9 cellular contexts compared by ENCODE assay signal in genomic region chr22:42282943-42283287, GRCh38. TPM values are rescaled to one million over a fixed set of nuclear protein-coding genes. Genes with fewer than 3 reads are reported as not detected.
DNase-seq lines count a peak whose midpoint lies in the region; TF ChIP-seq lines count a peak whose summit lies in the region.
"Had no signal": no experiment of that assay in that cellular context is flagged by ENCODE, and none has a peak within 500 bp of the region (broad histone marks: within the 10 kb centered on the region; RNA-seq: fewer than 3 reads in every experiment).

No MANE protein-coding gene starts in this region.

- H3K9me3 Mint-ChIP-seq in H9 = no peaks in the 10 kb centered on the region

- H3K27ac ChIP-seq in H9 (ENCODE audit: insufficient read length, low read depth, low read length) = no peak overlapping the region
- no peak overlapping the region for H3K27ac ChIP-seq in SJCRH30
- no peak overlapping the region for H3K27ac ChIP-seq in iPS-20b (ENCODE audit: low read length)
- no peak overlapping the region for H3K27ac ChIP-seq in skin epidermis
- H3K27ac ChIP-seq: brain microvascular endothelial cell had no signal

- no peak for TF ChIP-seq CTCF in H9 (conservative IDR thresholded peaks at IDR 0.05)

- WGBS in H9 (ENCODE audit: extremely low coverage, insufficient read length, low lambda C conversion rate) = no CpG with 5 or more reads among the region's 14 CpGs

- no peaks in the 10 kb centered on the region for H3K9me3 ChIP-seq in H9 (ENCODE audit: control insufficient read depth, low read depth, low read length)
- no peaks in the 10 kb centered on the region for H3K9me3 ChIP-seq in SJCRH30 (replicated peaks)
- no peaks in the 10 kb centered on the region for H3K9me3 ChIP-seq in iPS-20b (ENCODE audit: insufficient read depth, low read depth, low read length)

- no peaks in the 10 kb centered on the region; the same call in 1 of the 2 replicates for H3K79me2 ChIP-seq in H9 (ENCODE audit: insufficient read depth, low read length)

- H3K36me3 ChIP-seq in SJCRH30 (no peaks in the 10 kb centered on the region), iPS-20b (ENCODE audit: insufficient read depth, low read depth, low read length) (no peaks in the 10 kb centered on the region)
- H3K36me3 ChIP-seq: brain microvascular endothelial cell had no signal

- H4K91ac ChIP-seq in H9 (ENCODE audit: insufficient read length, low read depth, low read length) = no peak overlapping the region

- no peak overlapping the region for H2BK20ac ChIP-seq in H9 (ENCODE audit: low read depth, low read length, poor library complexity, severe bottlenecking)

- H3K79me1 ChIP-seq in H9 (ENCODE audit: insufficient read depth, low read depth, low read length, poor library complexity, severe bottlenecking) = no peaks in the 10 kb centered on the region

- peaks cover 97% of the 10 kb centered on the region for H3K27me3 Mint-ChIP-seq in H9 (ENCODE audit: low read depth)

- H3K27me3 ChIP-seq in H9 (ENCODE audit: insufficient read depth, low read length) (peaks cover 10% of the 10 kb centered on the region; the same call in 1 of the 2 replicates), SJCRH30 (no peaks in the 10 kb centered on the region), iPS-20b (ENCODE audit: insufficient read depth, low read length) (peaks cover 92% of the 10 kb centered on the region)

- peak overlapping the region; percentile 20 for H3K4me3 ChIP-seq in SJCRH30
- peak overlapping the region; percentile 56 for H3K4me3 ChIP-seq in iPS-20b (ENCODE audit: low read length)
- peak overlapping the region in 4 of 7 experiments; percentile 9 to 39 (median 26) for H3K4me3 ChIP-seq in skin epidermis

- H3T11ph ChIP-seq in H9 (ENCODE audit: low read length) = no peak overlapping the region

- H3K56ac ChIP-seq in H9 (ENCODE audit: insufficient read length, low read depth, low read length) = no peak overlapping the region

- DNase-seq in H9 = no peak
- no peak for DNase-seq in SJCRH30
- DNase-seq in GM03348 (ENCODE audit: low spot score) = no peak
- DNase-seq in activated CD4-positive, alpha-beta T cell treated with anti-CD3 and anti-CD28 coated beads, Interleukin-2, amount 50 U/mL, for 48 hours = no peak
- no peak for DNase-seq in central memory CD4-positive, alpha-beta T cell
- DNase-seq: brain microvascular endothelial cell, NCI-H2081 treated with DMSO at 0.1 percent for 48 hours had no signal

- H4K5ac ChIP-seq in H9 (ENCODE audit: insufficient read length, low read depth, low read length) = no peak overlapping the region

- H4K20me1 ChIP-seq in H9 (ENCODE audit: control insufficient read depth, insufficient read depth, insufficient read length) = no peaks in the 10 kb centered on the region

- H3K18ac ChIP-seq in H9 (ENCODE audit: insufficient read length, low read depth, low read length) = no peak overlapping the region

- H3K4me1 Mint-ChIP-seq in H9 = peaks cover 10 to 28% of the 10 kb centered on the region in 2 experiments

- H2BK12ac ChIP-seq in H9 (ENCODE audit: insufficient read length, low read depth, low read length) = no peak overlapping the region

- H2BK5ac ChIP-seq in H9 (ENCODE audit: insufficient read length, low read length) = no peak overlapping the region

- no peak overlapping the region for H4K8ac ChIP-seq in H9 (replicated peaks; ENCODE audit: insufficient read length, low read depth, low read length)

- H3K27ac Mint-ChIP-seq in H9 = no peak overlapping the region; a peak in 2 of 7 replicates

- peak overlapping the region; percentile 34 for H3K4me2 ChIP-seq in H9 (ENCODE audit: insufficient read depth, insufficient read length, low read length)

- H3K4me1 ChIP-seq in H9 (ENCODE audit: insufficient read depth, low read length) (no peaks in the 10 kb centered on the region), SJCRH30 (no peaks in the 10 kb centered on the region), iPS-20b (ENCODE audit: insufficient read depth, low read length) (peaks cover 3% of the 10 kb centered on the region; the same call in 1 of the 2 replicates)

- H2BK120ac ChIP-seq in H9 (ENCODE audit: low read depth, low read length, poor library complexity, severe bottlenecking) = no peak overlapping the region

- H2AFZ ChIP-seq in H9 (ENCODE audit: low read length) = no peak overlapping the region

- H3K9ac ChIP-seq in H9 (ENCODE audit: extremely low read depth, insufficient read length, low read length) = no peak overlapping the region
- no peak overlapping the region for H3K9ac ChIP-seq in iPS-20b (ENCODE audit: low read depth, low read length)

- no peak overlapping the region for H3K14ac ChIP-seq in H9 (ENCODE audit: insufficient read depth, low read length)

- peak overlapping the region; percentile 52 to 76 for H3K4me3 Mint-ChIP-seq in H9

- H2AK5ac ChIP-seq in H9 (ENCODE audit: insufficient read length, low read length) = no peak overlapping the region

- H3K4ac ChIP-seq in H9 (ENCODE audit: low read depth, low read length) = no peak overlapping the region

- no peaks in the 10 kb centered on the region; a peak in 1 of 7 replicates for H3K36me3 Mint-ChIP-seq in H9 (ENCODE audit: insufficient read depth in 1 of 3, low read depth in 3 of 3)

- no peak overlapping the region for H3K23ac ChIP-seq in H9 (ENCODE audit: insufficient read length, low read depth, low read length)

- H2BK15ac ChIP-seq in H9 (ENCODE audit: low read depth, low read length) = no peak overlapping the region

- H3K23me2 ChIP-seq in H9 (ENCODE audit: insufficient read length, low read depth, low read length, poor library complexity, severe bottlenecking) = peaks cover 8% of the 10 kb centered on the region

RNA-seq across cellular contexts. Expression of gene TCF20, which starts 12.5 kb away (rescaled TPM):
- total RNA-seq in H9 (2021) = 75.6 and 76.5 TPM in 2 replicates
- 34.6 and 36.5 TPM in 2 replicates for total RNA-seq in SJCRH30 (2014; rRNA removed; shearing (Covaris generic))
